Comparison of ENCODE assay signal across 29 cellular contexts in the genomic region with DNA sequence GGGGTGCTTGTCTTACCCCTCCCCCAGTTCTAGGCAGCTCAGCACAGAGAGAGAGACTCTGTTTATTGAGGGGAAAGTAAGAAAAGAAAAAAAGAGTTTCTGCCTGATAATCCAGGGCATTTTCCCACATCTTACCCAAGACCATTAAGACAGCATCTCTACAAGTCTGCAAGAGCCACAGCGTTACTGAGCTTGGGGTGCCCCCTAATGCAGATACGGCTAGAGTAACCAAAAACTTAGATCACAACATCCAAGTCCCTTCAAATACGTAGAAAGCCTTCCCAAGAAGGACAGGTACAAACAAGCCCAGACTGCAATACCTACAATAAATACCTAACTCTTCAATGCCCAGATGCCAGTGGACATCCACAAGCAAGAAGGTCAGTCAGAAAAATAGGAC. TPM values are rescaled to one million over a fixed set of nuclear protein-coding genes. Genes with fewer than 3 reads are reported as not detected.
DNase-seq lines count a peak whose midpoint lies in the region; ATAC-seq, FAIRE-seq and TF ChIP-seq lines count a peak whose summit lies in the region.
"Had no signal": no experiment of that assay in that cellular context is flagged by ENCODE, and none has a peak within 500 bp of the region (broad histone marks: within the 10 kb centered on the region; RNA-seq: fewer than 3 reads in every experiment).

No MANE protein-coding gene starts in this region.

- H3K27ac ChIP-seq in HepG2 (ENCODE audit: extremely low read length, insufficient read depth, low read length) (no peak overlapping the region), right lobe of liver (no peak overlapping the region), brain microvascular endothelial cell (no peak overlapping the region)
- H3K27ac ChIP-seq: SK-N-MC, skin epidermis, suprapubic skin, WERI-Rb-1 had no signal

- H3K4me1 ChIP-seq in HepG2 (ENCODE audit: insufficient read depth, low read length) (no peaks in the 10 kb centered on the region), right lobe of liver (no peaks in the 10 kb centered on the region)
- H3K4me1 ChIP-seq: suprapubic skin had no signal

- no peak for DNase-seq in HepG2 (ENCODE audit: low spot score)
- no peak for DNase-seq in right lobe of liver
- DNase-seq in RPMI7951 (ENCODE audit: low read depth), result peak; percentile 6
- peak; percentile 22 to 30 for DNase-seq in erythroblast (lab: John Stamatoyannopoulos, UW)
- no peak for DNase-seq in brain microvascular endothelial cell
- DNase-seq in amygdala (lab: John Stamatoyannopoulos, UW), result no peak
- DNase-seq in effector CD4-positive, alpha-beta T cell, result no peak
- no peak for DNase-seq in GM03348 (ENCODE audit: low spot score)
- DNase-seq: activated CD4-positive, alpha-beta memory T cell treated with anti-CD3 and anti-CD28 coated beads for 36 hours; anterior cingulate cortex; CD4-positive, alpha-beta T cell; GF-D8; HCEC 1CT; NCI-H1105 treated with DMSO at 0.1 percent for 48 hours; NCI-H2029 treated with DMSO at 0.1 percent for 48 hours; NK-92 treated with Interleukin-12 subunit alpha and Interleukin-12 subunit beta, amount 100 ng/mL, for 24 hours; RPMI8226; stimulated activated CD4-positive, alpha-beta T cell treated with anti-CD3 and anti-CD28 coated beads, Interleukin-2, amount 100 ng/mL, for 24 hours; WERI-Rb-1 had no signal

- no peak for TF ChIP-seq EP300 in HepG2 (IDR thresholded peaks at IDR 0.05; ENCODE audit: low read depth in 2 of 2, low read length in 2 of 2)
- no peak for TF ChIP-seq EP300 in HepG2 (CRISPR knock-in tag; IDR thresholded peaks at IDR 0.05; ENCODE audit: borderline replicate concordance)

- no peak for TF ChIP-seq RAD21 in HepG2 (CRISPR knock-in tag; IDR thresholded peaks at IDR 0.05)

- H3K27me3 ChIP-seq in HepG2 (ENCODE audit: control insufficient read depth in 1 of 2, insufficient read depth in 2 of 2, low read length in 2 of 2) (no peaks in the 10 kb centered on the region), right lobe of liver (no peaks in the 10 kb centered on the region), brain microvascular endothelial cell (replicated peaks) (no peaks in the 10 kb centered on the region)
- H3K27me3 ChIP-seq: suprapubic skin had no signal

- no peak overlapping the region for H3K9ac ChIP-seq in HepG2 (ENCODE audit: insufficient read depth, low read depth, low read length)

- no TSS peak for BruUV-seq in HepG2 (replicated peaks; lab: Mats Ljungman, UMichigan)

- H3K4me3 ChIP-seq in HepG2 (replicated peaks in 1 of 3; ENCODE audit: insufficient read depth in 1 of 3, low read depth in 2 of 3, low read length in 3 of 3) (no peak overlapping the region), right lobe of liver (no peak overlapping the region), brain microvascular endothelial cell (ENCODE audit: low read depth, low read length) (no peak overlapping the region)
- H3K4me3 ChIP-seq: lung, SK-N-MC, skin epidermis, suprapubic skin had no signal

- no peak for TF ChIP-seq POLR2A in HepG2 (IDR thresholded peaks at IDR 0.05; ENCODE audit: insufficient read depth in 1 of 2, low read depth in 2 of 2, low read length in 2 of 2)
- TF ChIP-seq POLR2A in right lobe of liver (IDR thresholded peaks at IDR 0.05), result no peak
- TF ChIP-seq POLR2A in erythroblast (IDR thresholded peaks at IDR 0.05; ENCODE audit: low read length), result no peak

- H2AFZ ChIP-seq in HepG2 (ENCODE audit: low read length), result no peak overlapping the region

- H3K79me2 ChIP-seq in HepG2 (ENCODE audit: insufficient read depth, low read length), result no peaks in the 10 kb centered on the region

- WGBS in HepG2 (ENCODE audit: low lambda C conversion rate), result 47% methylated on average over 3 of the region's 3 CpGs
- 81% methylated on average over 3 of the region's 3 CpGs for WGBS in right lobe of liver (ENCODE audit: insufficient coverage, low coverage, low lambda C conversion rate, missing lambda C conversion rate)

- POLR2A ChIA-PET in HepG2 (lab: Yijun Ruan, JAX), result no interaction called here

- intact Hi-C loops in HepG2 (cut with micrococcal nuclease; ENCODE audit: unreplicated experiment) (no loop called here), right lobe of liver (cut with DNase I) (no loop called here)

- FAIRE-seq in HepG2 (lab: Jason Lieb, UNC), result no peak
- FAIRE-seq: HTR-8/SVneo, urothelium cell line had no signal

- no peaks in the 10 kb centered on the region for H4K20me1 ChIP-seq in HepG2 (ENCODE audit: insufficient read depth, low read length)

- in situ Hi-C loops in HepG2 (cut with HindIII; ENCODE audit: extremely low pct_ligation_motif_present, low pct_unique_long_range_greater_than_20kb), result no loop called here
- in situ Hi-C loops in brain microvascular endothelial cell (cut with HindIII; ENCODE audit: low pct_ligation_motif_present, low sequenced_read_pairs), result no loop called here

- no peaks in the 10 kb centered on the region for H3K9me3 ChIP-seq in HepG2 (ENCODE audit: low read length)
- no peaks in the 10 kb centered on the region for H3K9me3 ChIP-seq in right lobe of liver
- H3K9me3 ChIP-seq: suprapubic skin had no signal

- H3K36me3 ChIP-seq in HepG2 (replicated peaks in 1 of 2; ENCODE audit: control insufficient read depth in 1 of 2, insufficient read depth in 2 of 2, low read length in 2 of 2), result no peaks in the 10 kb centered on the region
- no peaks in the 10 kb centered on the region for H3K36me3 ChIP-seq in right lobe of liver
- H3K36me3 ChIP-seq in brain microvascular endothelial cell (replicated peaks), result no peaks in the 10 kb centered on the region
- H3K36me3 ChIP-seq: suprapubic skin, WERI-Rb-1 had no signal

- CTCF ChIA-PET in HepG2 (lab: Yijun Ruan, JAX; ENCODE audit: low intra/inter-chr PET ratio, low total read pairs), result no interaction called here

- TF ChIP-seq CTCF in HepG2 (CRISPR knock-in tag; IDR thresholded peaks at IDR 0.05) (peak; percentile 20; the same call in 1 of the 2 replicates), right lobe of liver (IDR thresholded peaks at IDR 0.05) (no peak), brain microvascular endothelial cell (IDR thresholded peaks at IDR 0.05; ENCODE audit: low read depth, low read length, missing control alignments) (no peak)

- no peak overlapping the region for H3K4me2 ChIP-seq in HepG2 (ENCODE audit: low read depth, low read length)

- ATAC-seq in HepG2, result no peak
- no peak for ATAC-seq in right lobe of liver
- ATAC-seq: stimulated activated memory B cell treated with anti-CD40 and anti-IgM and Interleukin-4, amounts not matched to agents 10 μg/mL and 1 μg/mL and 100 μg/mL, for 72 hours had no signal

RNA-seq across cellular contexts. Expression of a gene that starts 6.2 kb away (rescaled TPM):
- total RNA-seq in HepG2 (2016; rRNA removed; fragmentation: Illumina TruSeq; extraction: Trizol) (not detected in 2 replicates), right lobe of liver (not detected)
- total RNA-seq in HepG2 (2016; cell fraction: cytosol; rRNA removed; fragmentation: Illumina TruSeq; extraction: Trizol; ENCODE audit: low read depth), result not detected in 2 replicates
- not detected in 2 replicates for total RNA-seq in HepG2 (2016; cell fraction: insoluble cytoplasmic fraction; rRNA removed; fragmentation: Illumina TruSeq; extraction: Trizol)
- total RNA-seq in HepG2 (2016; cell fraction: membrane; rRNA removed; fragmentation: Illumina TruSeq; extraction: Trizol), result not detected in 2 replicates
- total RNA-seq in HepG2 (2016; cell fraction: nucleus; rRNA removed; fragmentation: Illumina TruSeq; extraction: Trizol), result not detected in 2 replicates
- not detected in 2 replicates for polyA plus RNA-seq in HepG2 (2011; rRNA removed)
- polyA plus RNA-seq in HepG2 (2011; cell fraction: cytosol; rRNA removed), result not detected in 2 replicates
- polyA plus RNA-seq in HepG2 (2011; cell fraction: nucleus; rRNA removed), result not detected in 2 replicates
- polyA plus RNA-seq in HepG2 (2012), result not detected in 2 replicates
- not detected in 2 replicates for polyA plus RNA-seq in HepG2 (2016; cell fraction: cytosol; fragmentation: Illumina TruSeq; extraction: Trizol; ENCODE audit: low read depth)
- not detected in 2 replicates for polyA plus RNA-seq in HepG2 (2016; cell fraction: insoluble cytoplasmic fraction; fragmentation: Illumina TruSeq; extraction: Trizol; ENCODE audit: low read depth)
- polyA plus RNA-seq in HepG2 (2016; cell fraction: membrane; fragmentation: Illumina TruSeq; extraction: Trizol; ENCODE audit: low read depth), result not detected in 2 replicates
- not detected in 2 replicates for polyA plus RNA-seq in HepG2 (2016; cell fraction: nucleus; fragmentation: Illumina TruSeq; extraction: Trizol; ENCODE audit: insufficient read depth, low read depth)
- not detected in 2 replicates for polyA minus RNA-seq in HepG2 (2011; rRNA and poly(A)+ RNA removed; ENCODE audit: low replicate concordance)
- polyA minus RNA-seq in HepG2 (2011; cell fraction: cytosol; rRNA and poly(A)+ RNA removed), result not detected in 2 replicates
- not detected in 2 replicates for polyA minus RNA-seq in HepG2 (2011; cell fraction: nucleus; rRNA and poly(A)+ RNA removed)
- total RNA-seq in RPMI7951 (2014; rRNA removed; shearing (Covaris generic)), result not detected in 2 replicates
- total RNA-seq: activated CD4-positive, alpha-beta memory T cell treated with anti-CD3 and anti-CD28 coated beads for 36 hours; CD4-positive, alpha-beta T cell; kidney epithelial cell; lung; pulmonary artery endothelial cell; suprapubic skin had no signal
- polyA plus RNA-seq: esophagus, lung had no signal

RNA-seq across cellular contexts. Expression of a gene that starts 26.0 kb away (rescaled TPM):
- total RNA-seq in HepG2 (2016; rRNA removed; fragmentation: Illumina TruSeq; extraction: Trizol) (not detected in 2 replicates), right lobe of liver (not detected)
- total RNA-seq in HepG2 (2016; cell fraction: cytosol; rRNA removed; fragmentation: Illumina TruSeq; extraction: Trizol; ENCODE audit: low read depth), result not detected in 2 replicates
- not detected in 2 replicates for total RNA-seq in HepG2 (2016; cell fraction: insoluble cytoplasmic fraction; rRNA removed; fragmentation: Illumina TruSeq; extraction: Trizol)
- not detected in 2 replicates for total RNA-seq in HepG2 (2016; cell fraction: membrane; rRNA removed; fragmentation: Illumina TruSeq; extraction: Trizol)
- total RNA-seq in HepG2 (2016; cell fraction: nucleus; rRNA removed; fragmentation: Illumina TruSeq; extraction: Trizol), result not detected in 2 replicates
- polyA plus RNA-seq in HepG2 (2011; rRNA removed), result 0.03 TPM in 1 of 2 replicates, not detected in the other
- not detected in 2 replicates for polyA plus RNA-seq in HepG2 (2011; cell fraction: cytosol; rRNA removed)
- polyA plus RNA-seq in HepG2 (2011; cell fraction: nucleus; rRNA removed), result not detected in 2 replicates
- not detected in 2 replicates for polyA plus RNA-seq in HepG2 (2012)
- polyA plus RNA-seq in HepG2 (2016; cell fraction: cytosol; fragmentation: Illumina TruSeq; extraction: Trizol; ENCODE audit: low read depth), result not detected in 2 replicates
- not detected in 2 replicates for polyA plus RNA-seq in HepG2 (2016; cell fraction: insoluble cytoplasmic fraction; fragmentation: Illumina TruSeq; extraction: Trizol; ENCODE audit: low read depth)
- polyA plus RNA-seq in HepG2 (2016; cell fraction: membrane; fragmentation: Illumina TruSeq; extraction: Trizol; ENCODE audit: low read depth), result not detected in 2 replicates
- not detected in 2 replicates for polyA plus RNA-seq in HepG2 (2016; cell fraction: nucleus; fragmentation: Illumina TruSeq; extraction: Trizol; ENCODE audit: insufficient read depth, low read depth)
- not detected in 2 replicates for polyA minus RNA-seq in HepG2 (2011; rRNA and poly(A)+ RNA removed; ENCODE audit: low replicate concordance)
- not detected in 2 replicates for polyA minus RNA-seq in HepG2 (2011; cell fraction: cytosol; rRNA and poly(A)+ RNA removed)
- polyA minus RNA-seq in HepG2 (2011; cell fraction: nucleus; rRNA and poly(A)+ RNA removed), result not detected in 2 replicates
- total RNA-seq in RPMI7951 (2014; rRNA removed; shearing (Covaris generic)), result not detected in 2 replicates
- total RNA-seq: activated CD4-positive, alpha-beta memory T cell treated with anti-CD3 and anti-CD28 coated beads for 36 hours; CD4-positive, alpha-beta T cell; kidney epithelial cell; pulmonary artery endothelial cell; suprapubic skin had no signal
- polyA plus RNA-seq: esophagus had no signal

RNA-seq across cellular contexts. Expression of a gene that starts 40.8 kb away (rescaled TPM):
- not detected in 2 replicates for total RNA-seq in HepG2 (2016; rRNA removed; fragmentation: Illumina TruSeq; extraction: Trizol)
- total RNA-seq in HepG2 (2016; cell fraction: cytosol; rRNA removed; fragmentation: Illumina TruSeq; extraction: Trizol; ENCODE audit: low read depth), result not detected in 2 replicates
- not detected in 2 replicates for total RNA-seq in HepG2 (2016; cell fraction: insoluble cytoplasmic fraction; rRNA removed; fragmentation: Illumina TruSeq; extraction: Trizol)
- not detected in 2 replicates for total RNA-seq in HepG2 (2016; cell fraction: membrane; rRNA removed; fragmentation: Illumina TruSeq; extraction: Trizol)
- not detected in 2 replicates for total RNA-seq in HepG2 (2016; cell fraction: nucleus; rRNA removed; fragmentation: Illumina TruSeq; extraction: Trizol)
- polyA plus RNA-seq in HepG2 (2011; rRNA removed), result not detected in 2 replicates
- polyA plus RNA-seq in HepG2 (2011; cell fraction: cytosol; rRNA removed), result not detected in 2 replicates
- not detected in 2 replicates for polyA plus RNA-seq in HepG2 (2011; cell fraction: nucleus; rRNA removed)
- polyA plus RNA-seq in HepG2 (2012), result not detected in 2 replicates
- polyA plus RNA-seq in HepG2 (2016; cell fraction: cytosol; fragmentation: Illumina TruSeq; extraction: Trizol; ENCODE audit: low read depth), result not detected in 2 replicates
- not detected in 2 replicates for polyA plus RNA-seq in HepG2 (2016; cell fraction: insoluble cytoplasmic fraction; fragmentation: Illumina TruSeq; extraction: Trizol; ENCODE audit: low read depth)
- not detected in 2 replicates for polyA plus RNA-seq in HepG2 (2016; cell fraction: membrane; fragmentation: Illumina TruSeq; extraction: Trizol; ENCODE audit: low read depth)
- polyA plus RNA-seq in HepG2 (2016; cell fraction: nucleus; fragmentation: Illumina TruSeq; extraction: Trizol; ENCODE audit: insufficient read depth, low read depth), result not detected in 2 replicates
- not detected in 2 replicates for polyA minus RNA-seq in HepG2 (2011; rRNA and poly(A)+ RNA removed; ENCODE audit: low replicate concordance)
- polyA minus RNA-seq in HepG2 (2011; cell fraction: cytosol; rRNA and poly(A)+ RNA removed), result not detected in 2 replicates
- not detected in 2 replicates for polyA minus RNA-seq in HepG2 (2011; cell fraction: nucleus; rRNA and poly(A)+ RNA removed)
- under 1 TPM in 1 of 6 experiments, not detected in 5; 0.15 TPM for total RNA-seq in right lobe of liver
- not detected in 2 replicates for total RNA-seq in RPMI7951 (2014; rRNA removed; shearing (Covaris generic))
- total RNA-seq: activated CD4-positive, alpha-beta memory T cell treated with anti-CD3 and anti-CD28 coated beads for 36 hours; CD4-positive, alpha-beta T cell; suprapubic skin had no signal
- polyA plus RNA-seq: esophagus had no signal

Comparison
In these comparisons a context has a peak if more than half of its experiments do, and no peak if none do; other contexts are left out.
1. DNase-seq: peak in RPMI7951 (single experiment) and erythroblast (2 of 2); none in HepG2 (single experiment), right lobe of liver (0 of 3), brain microvascular endothelial cell (single experiment), amygdala (0 of 56), effector CD4-positive, alpha-beta T cell (single experiment) and GM03348 (single experiment).